In genomic region chr21:43292041-43292865, GRCh38 we compare ENCODE assay signal across 27 cellular contexts.
DNase-seq lines count a peak whose midpoint lies in the region; ATAC-seq and TF ChIP-seq lines count a peak whose summit lies in the region.
"Had no signal": no experiment of that assay in that cellular context is flagged by ENCODE, and none has a peak within 500 bp of the region (broad histone marks: within the 10 kb centered on the region; RNA-seq: fewer than 3 reads in every experiment).

No MANE protein-coding gene starts in this region.

- H3K27me3 Mint-ChIP-seq in natural killer cell treated with Interleukin-12 subunit alpha and Interleukin-12 subunit beta and Interleukin-15 and Interleukin-18, amount 100 ng/mL, for 72 hours = peaks cover 6 to 14% of the 10 kb centered on the region in 2 donors
- H3K27me3 Mint-ChIP-seq in natural killer cell (ENCODE audit: low read depth in 2 of 2) = peaks cover 7 to 8% of the 10 kb centered on the region in 2 donors

- TF ChIP-seq POLR2A in heart left ventricle (IDR thresholded peaks at IDR 0.05) = no peak
- TF ChIP-seq POLR2A in right lobe of liver (IDR thresholded peaks at IDR 0.05) = no peak
- no peak for TF ChIP-seq POLR2A in breast epithelium (IDR thresholded peaks at IDR 0.05)

- H3K36me3 ChIP-seq in heart left ventricle = no peaks in the 10 kb centered on the region
- no peaks in the 10 kb centered on the region for H3K36me3 ChIP-seq in right lobe of liver
- H3K36me3 ChIP-seq in upper lobe of right lung = no peaks in the 10 kb centered on the region
- no peaks in the 10 kb centered on the region for H3K36me3 ChIP-seq in ascending aorta
- no peaks in the 10 kb centered on the region for H3K36me3 ChIP-seq in breast epithelium

- peak; percentile 54 for DNase-seq in natural killer cell treated with Interleukin-12 subunit alpha and Interleukin-12 subunit beta and Interleukin-15 and Interleukin-18, amount 100 ng/mL, for 72 hours (ENCODE audit: low spot score)
- DNase-seq in natural killer cell = no peak
- DNase-seq in heart left ventricle = peak in 3 of 5 donors; percentile 15 to 39 (median 30)
- peak in 2 of 3 donors; percentile 9 to 46 for DNase-seq in right lobe of liver
- peak; percentile 37 for DNase-seq in upper lobe of right lung
- no peak for DNase-seq in ascending aorta (ENCODE audit: low spot score in 2 of 2)
- no peak for DNase-seq in breast epithelium (ENCODE audit: low spot score in 2 of 2)
- DNase-seq: C1 segment of cervical spinal cord; COR-L47; DMS53; GM23248; H9; HFFc6; KBM-7; MV-4-11; NCI-H1105; NCI-H146; NCI-H1930; NCI-H2107; NCI-H446; NCI-H524 treated with DMSO at 0.1 percent for 48 hours; NCI-H82; NK-92 treated with Interleukin-12 subunit alpha and Interleukin-12 subunit beta, amount 100 ng/mL, for 24 hours; PC-3; SHP77 had no signal

- no peaks in the 10 kb centered on the region for H3K27me3 ChIP-seq in heart left ventricle
- H3K27me3 ChIP-seq in right lobe of liver = no peaks in the 10 kb centered on the region
- no peaks in the 10 kb centered on the region for H3K27me3 ChIP-seq in upper lobe of right lung
- no peaks in the 10 kb centered on the region for H3K27me3 ChIP-seq in ascending aorta
- H3K27me3 ChIP-seq in breast epithelium = no peaks in the 10 kb centered on the region

- no peak overlapping the region for H3K27ac Mint-ChIP-seq in natural killer cell treated with Interleukin-12 subunit alpha and Interleukin-12 subunit beta and Interleukin-15 and Interleukin-18, amount 100 ng/mL, for 72 hours
- H3K27ac Mint-ChIP-seq in natural killer cell = no peak overlapping the region
- H3K27ac Mint-ChIP-seq: CD4-positive, alpha-beta memory T cell; H9; HFFc6 had no signal

- peaks cover 0 to 6% (median 0%) of the 10 kb centered on the region in 12 donors for H3K4me1 ChIP-seq in heart left ventricle
- H3K4me1 ChIP-seq in right lobe of liver = peaks cover 0 to 19% (median 8%) of the 10 kb centered on the region in 4 donors
- H3K4me1 ChIP-seq in upper lobe of right lung = no peaks in the 10 kb centered on the region
- H3K4me1 ChIP-seq in ascending aorta = no peaks in the 10 kb centered on the region
- H3K4me1 ChIP-seq in breast epithelium = no peaks in the 10 kb centered on the region

- intact Hi-C loops in natural killer cell (cut with micrococcal nuclease) = no loop called here
- intact Hi-C loops in heart left ventricle (cut with DNase I) = no loop called here
- intact Hi-C loops in right lobe of liver (cut with DNase I) = no loop called here
- intact Hi-C loops in upper lobe of right lung (cut with DNase I) = no loop called here
- intact Hi-C loops in ascending aorta (cut with DNase I) = no loop called here
- intact Hi-C loops in breast epithelium (cut with DNase I; ENCODE audit: low total_unique reads) = no loop called here

- no peak overlapping the region for H3K4me3 Mint-ChIP-seq in natural killer cell treated with Interleukin-12 subunit alpha and Interleukin-12 subunit beta and Interleukin-15 and Interleukin-18, amount 100 ng/mL, for 72 hours
- H3K4me3 Mint-ChIP-seq in natural killer cell = no peak overlapping the region
- H3K4me3 Mint-ChIP-seq: CD4-positive, alpha-beta memory T cell; H9; HFFc6 had no signal

- ATAC-seq in natural killer cell treated with Interleukin-12 subunit alpha and Interleukin-12 subunit beta and Interleukin-15 and Interleukin-18, amount 100 ng/mL, for 72 hours = no peak
- ATAC-seq in natural killer cell = no peak
- no peak for ATAC-seq in heart left ventricle
- no peak for ATAC-seq in right lobe of liver
- no peak for ATAC-seq in upper lobe of right lung
- no peak for ATAC-seq in GM21390 (IDR thresholded peaks at IDR 0.05; ENCODE audit: unreplicated experiment)
- ATAC-seq: PC-3 had no signal

- no peaks in the 10 kb centered on the region for H3K36me3 Mint-ChIP-seq in natural killer cell treated with Interleukin-12 subunit alpha and Interleukin-12 subunit beta and Interleukin-15 and Interleukin-18, amount 100 ng/mL, for 72 hours
- no peaks in the 10 kb centered on the region for H3K36me3 Mint-ChIP-seq in natural killer cell
- H3K36me3 Mint-ChIP-seq: CD4-positive, alpha-beta memory T cell had no signal

- H3K9me3 ChIP-seq in heart left ventricle (peaks cover 0 to 23% (median 0%) of the 10 kb centered on the region in 12 donors), right lobe of liver (no peaks in the 10 kb centered on the region), upper lobe of right lung (no peaks in the 10 kb centered on the region), ascending aorta (peaks cover 0 to 5% of the 10 kb centered on the region in 2 donors), breast epithelium (peaks cover 9 to 10% of the 10 kb centered on the region in 2 donors)

- 89 to 94% (median 92%) methylated on average over 21 to 23 of the region's 23 CpGs for WGBS in heart left ventricle, 4 donors
- 92% methylated on average over 6 of the region's 23 CpGs for WGBS in right lobe of liver (ENCODE audit: insufficient coverage, low coverage, low lambda C conversion rate, missing lambda C conversion rate)

- no peak for TF ChIP-seq CTCF in natural killer cell (IDR thresholded peaks at IDR 0.05)
- no peak for TF ChIP-seq CTCF in heart left ventricle (IDR thresholded peaks at IDR 0.05)
- TF ChIP-seq CTCF in right lobe of liver (IDR thresholded peaks at IDR 0.05) = no peak
- TF ChIP-seq CTCF in upper lobe of right lung (IDR thresholded peaks at IDR 0.05) = no peak
- TF ChIP-seq CTCF in ascending aorta (IDR thresholded peaks at IDR 0.05) = no peak
- TF ChIP-seq CTCF in breast epithelium (IDR thresholded peaks at IDR 0.05) = no peak

- H3K4me3 ChIP-seq in heart left ventricle = no peak overlapping the region
- no peak overlapping the region for H3K4me3 ChIP-seq in right lobe of liver
- no peak overlapping the region for H3K4me3 ChIP-seq in upper lobe of right lung
- H3K4me3 ChIP-seq in ascending aorta = no peak overlapping the region
- H3K4me3 ChIP-seq in breast epithelium = no peak overlapping the region
- H3K4me3 ChIP-seq: GM23248 had no signal

- H3K27ac ChIP-seq in heart left ventricle = no peak overlapping the region
- no peak overlapping the region for H3K27ac ChIP-seq in right lobe of liver
- H3K27ac ChIP-seq in upper lobe of right lung = no peak overlapping the region
- no peak overlapping the region for H3K27ac ChIP-seq in ascending aorta
- no peak overlapping the region for H3K27ac ChIP-seq in breast epithelium
- H3K27ac ChIP-seq: GM23248 had no signal

- no peaks in the 10 kb centered on the region for H3K9me3 Mint-ChIP-seq in natural killer cell treated with Interleukin-12 subunit alpha and Interleukin-12 subunit beta and Interleukin-15 and Interleukin-18, amount 100 ng/mL, for 72 hours
- H3K9me3 Mint-ChIP-seq in natural killer cell = peaks cover 0 to 2% of the 10 kb centered on the region in 2 donors
- H3K9me3 Mint-ChIP-seq: H9 had no signal

- H3K4me1 Mint-ChIP-seq in natural killer cell treated with Interleukin-12 subunit alpha and Interleukin-12 subunit beta and Interleukin-15 and Interleukin-18, amount 100 ng/mL, for 72 hours (ENCODE audit: low read depth in 2 of 2) = no peaks in the 10 kb centered on the region
- no peaks in the 10 kb centered on the region for H3K4me1 Mint-ChIP-seq in natural killer cell

Comparison
In these comparisons a context has a peak if more than half of its experiments do, and no peak if none do; other contexts are left out.
1. DNase-seq: peak in natural killer cell treated with Interleukin-12 subunit alpha and Interleukin-12 subunit beta and Interleukin-15 and Interleukin-18, amount 100 ng/mL, for 72 hours (single experiment), heart left ventricle (3 of 5), right lobe of liver (2 of 3) and upper lobe of right lung (single experiment); none in natural killer cell (single experiment), ascending aorta (0 of 2) and breast epithelium (0 of 2).